In genomic region chr19:3320354-3320670, GRCh38 we compare ENCODE assay signal across 25 cellular contexts. TPM values are rescaled to one million over a fixed set of nuclear protein-coding genes. Genes with fewer than 3 reads are reported as not detected.
DNase-seq lines count a peak whose midpoint lies in the region; ATAC-seq, FAIRE-seq and TF ChIP-seq lines count a peak whose summit lies in the region.
"Had no signal": no experiment of that assay in that cellular context is flagged by ENCODE, and none has a peak within 500 bp of the region (broad histone marks: within the 10 kb centered on the region; RNA-seq: fewer than 3 reads in every experiment).

No MANE protein-coding gene starts in this region.

- in situ Hi-C loops in K562 (cut with MboI) = loop anchor here (10.0 kb wide), 1 partner anchor 384 kb away; the partner anchor contains the start of genes PIP5K1C and TJP3

- H3K18ac ChIP-seq in H9 (ENCODE audit: insufficient read length, low read depth, low read length) = no peak overlapping the region

- ATAC-seq in K562 (no peak), HG02938 (IDR thresholded peaks at IDR 0.05; ENCODE audit: unreplicated experiment) (no peak)
- ATAC-seq: GM12878, Panc1 had no signal

- no peak overlapping the region for H3K14ac ChIP-seq in H9 (ENCODE audit: insufficient read depth, low read length)

- no peak overlapping the region for H2BK5ac ChIP-seq in H9 (ENCODE audit: insufficient read length, low read length)

- intact Hi-C loops in K562 (cut with micrococcal nuclease) = loop anchor here (10.0 kb wide), 1 partner anchor 384 kb away; the partner anchor contains the start of genes PIP5K1C and TJP3

- POLR2A ChIA-PET in K562 (lab: Yijun Ruan, JAX) = no interaction called here

- TF ChIP-seq EP300 in K562 (IDR thresholded peaks at IDR 0.05; ENCODE audit: low read length) = no peak

- no TSS peak for BruUV-seq in K562 (replicated peaks; lab: Mats Ljungman, UMichigan)

- TF ChIP-seq CTCF in K562 (IDR thresholded peaks at IDR 0.05 in 2 of 3, conservative IDR thresholded peaks at IDR 0.05 in 1 of 3; ENCODE audit: insufficient read depth in 2 of 3, low read depth in 1 of 3, low read length in 3 of 3) (no peak), H9 (conservative IDR thresholded peaks at IDR 0.05) (no peak)

- H3K9me3 Mint-ChIP-seq in H9 = no peaks in the 10 kb centered on the region; a peak in 2 of 5 replicates
- H3K9me3 Mint-ChIP-seq: CD4-positive, alpha-beta memory T cell; HFFc6 had no signal

- no peak for TF ChIP-seq RAD21 in K562 (CRISPR knock-in tag; conservative IDR thresholded peaks at IDR 0.05 in 1 of 2, IDR thresholded peaks at IDR 0.05 in 1 of 2)

- H3K79me2 ChIP-seq in K562 (ENCODE audit: control insufficient read depth, insufficient read depth, low read length) = no peaks in the 10 kb centered on the region
- no peaks in the 10 kb centered on the region for H3K79me2 ChIP-seq in H9 (ENCODE audit: insufficient read depth, low read length)

- no peak overlapping the region for H2BK120ac ChIP-seq in H9 (ENCODE audit: low read depth, low read length, poor library complexity, severe bottlenecking)

- H3K36me3 Mint-ChIP-seq in H9 (ENCODE audit: insufficient read depth in 1 of 3, low read depth in 3 of 3) = no peaks in the 10 kb centered on the region
- H3K36me3 Mint-ChIP-seq: CD4-positive, alpha-beta memory T cell had no signal

- H3K4ac ChIP-seq in H9 (ENCODE audit: low read depth, low read length) = no peak overlapping the region

- no peak overlapping the region for H3K4me3 ChIP-seq in SJSA1
- H3K4me3 ChIP-seq in K562 = no peak overlapping the region
- H3K4me3 ChIP-seq: GM12878, SJCRH30 had no signal

- H3K56ac ChIP-seq in H9 (ENCODE audit: insufficient read length, low read depth, low read length) = no peak overlapping the region

- 37% methylated on average over 15 of the region's 29 CpGs for WGBS in K562 (ENCODE audit: insufficient coverage, low coverage, missing lambda C conversion rate)
- no CpG with 5 or more reads among the region's 29 CpGs for WGBS in H9 (ENCODE audit: extremely low coverage, insufficient read length, low lambda C conversion rate)

- H3K23me2 ChIP-seq in H9 (ENCODE audit: insufficient read length, low read depth, low read length, poor library complexity, severe bottlenecking) = no peaks in the 10 kb centered on the region

- no peaks in the 10 kb centered on the region for H3K9me1 ChIP-seq in K562 (ENCODE audit: control insufficient read depth, insufficient read depth, low read length)

- no peak for TF ChIP-seq POLR2A in K562 (conservative IDR thresholded peaks at IDR 0.05)

- no peak overlapping the region for H3K9ac ChIP-seq in K562 (ENCODE audit: insufficient read depth in 1 of 2, low read depth in 2 of 2, low read length in 2 of 2)
- H3K9ac ChIP-seq in H9 (ENCODE audit: extremely low read depth, insufficient read length, low read length) = no peak overlapping the region
- H3K9ac ChIP-seq: KMS-11 had no signal

- no peak overlapping the region for H3K4me3 Mint-ChIP-seq in H9
- H3K4me3 Mint-ChIP-seq: CD4-positive, alpha-beta memory T cell had no signal

- H3K23ac ChIP-seq in H9 (ENCODE audit: insufficient read length, low read depth, low read length) = no peak overlapping the region

- H2BK12ac ChIP-seq in H9 (ENCODE audit: insufficient read length, low read depth, low read length) = no peak overlapping the region

- H3K27me3 Mint-ChIP-seq in H9 (ENCODE audit: low read depth) = peaks cover 52% of the 10 kb centered on the region

- CTCF ChIA-PET in K562 (lab: Yijun Ruan, JAX; ENCODE audit: low intra/inter-chr PET ratio) = no interaction called here

- no peak overlapping the region for H2BK20ac ChIP-seq in H9 (ENCODE audit: low read depth, low read length, poor library complexity, severe bottlenecking)

- no peak overlapping the region for H3K27ac Mint-ChIP-seq in H9
- H3K27ac Mint-ChIP-seq: CD4-positive, alpha-beta memory T cell; HFFc6 had no signal

- no peak overlapping the region for H2AFZ ChIP-seq in K562 (ENCODE audit: low read depth, low read length)
- H2AFZ ChIP-seq in H9 (ENCODE audit: low read length) = no peak overlapping the region

- H3K4me2 ChIP-seq in K562 (ENCODE audit: insufficient read depth, low read length) (no peak overlapping the region), H9 (ENCODE audit: insufficient read depth, insufficient read length, low read length) (no peak overlapping the region)
- H3K4me2 ChIP-seq: KMS-11 had no signal

- no peak overlapping the region for H4K8ac ChIP-seq in H9 (replicated peaks; ENCODE audit: insufficient read length, low read depth, low read length)

- H3K27ac ChIP-seq in SJSA1 = no peak overlapping the region
- no peak overlapping the region for H3K27ac ChIP-seq in K562 (ENCODE audit: extremely low read depth, low read depth, low read length)
- no peak overlapping the region for H3K27ac ChIP-seq in H9 (ENCODE audit: insufficient read length, low read depth, low read length)
- H3K27ac ChIP-seq: KMS-11, SJCRH30 had no signal

- H3K27me3 ChIP-seq in SJSA1 (replicated peaks) (peaks cover 22% of the 10 kb centered on the region), K562 (ENCODE audit: control insufficient read depth in 2 of 2, insufficient read depth in 2 of 2, low read length in 2 of 2) (peaks cover 0 to under 1% of the 10 kb centered on the region in 2 experiments; a peak in 1 of 5 replicates), H9 (ENCODE audit: insufficient read depth, low read length) (no peaks in the 10 kb centered on the region; the same call in 1 of the 2 replicates)

- H2BK15ac ChIP-seq in H9 (ENCODE audit: low read depth, low read length) = no peak overlapping the region

- H4K20me1 ChIP-seq in K562 (replicated peaks; ENCODE audit: control insufficient read depth, insufficient read depth, low read length) = peaks cover 5% of the 10 kb centered on the region; the same call in 1 of the 2 replicates
- no peaks in the 10 kb centered on the region for H4K20me1 ChIP-seq in H9 (ENCODE audit: control insufficient read depth, insufficient read depth, insufficient read length)

- H2AK5ac ChIP-seq in H9 (ENCODE audit: insufficient read length, low read length) = no peak overlapping the region

- peaks cover 17% of the 10 kb centered on the region for H3K4me1 ChIP-seq in SJSA1 (replicated peaks)
- H3K4me1 ChIP-seq in K562 (replicated peaks in 1 of 2; ENCODE audit: control insufficient read depth in 2 of 2, insufficient read depth in 2 of 2, low read length in 2 of 2) = peaks cover 0 to 12% of the 10 kb centered on the region in 2 experiments; a peak in 3 of 5 replicates
- H3K4me1 ChIP-seq in H9 (ENCODE audit: insufficient read depth, low read length) = no peaks in the 10 kb centered on the region
- H3K4me1 ChIP-seq: SJCRH30 had no signal

- H3K79me1 ChIP-seq in H9 (ENCODE audit: insufficient read depth, low read depth, low read length, poor library complexity, severe bottlenecking) = no peaks in the 10 kb centered on the region

- peak; percentile 43 for DNase-seq in HK-2 (ENCODE audit: unreplicated experiment)
- DNase-seq in SJSA1 (ENCODE audit: low read depth in 1 of 2, low spot score in 2 of 2) = peak; percentile 15 to 56
- DNase-seq in K562 (ENCODE audit: extremely low read depth in 1 of 4, low spot score in 3 of 4) = peak in 1 of 4 experiments; percentile 5
- DNase-seq in GM03348 (ENCODE audit: low spot score) = no peak
- DNase-seq in NCI-H1436 treated with DMSO at 0.1 percent for 48 hours (lab: John Stamatoyannopoulos, UW) = no peak
- DNase-seq in H9 = no peak
- DNase-seq: C1 segment of cervical spinal cord; CD4-positive, alpha-beta memory T cell; COR-L47; DMS53; IMR-90; NCI-H1048; NCI-H1417; NCI-H1694 treated with DMSO at 0.1 percent for 48 hours; NCI-H2081; NCI-H2227 treated with DMSO at 0.1 percent for 48 hours; NCI-H526 treated with DMSO at 0.1 percent for 48 hours; SJCRH30 had no signal

- no peaks in the 10 kb centered on the region for H3K4me1 Mint-ChIP-seq in H9
- H3K4me1 Mint-ChIP-seq: CD4-positive, alpha-beta memory T cell had no signal

- H4K91ac ChIP-seq in H9 (ENCODE audit: insufficient read length, low read depth, low read length) = no peak overlapping the region

- no peak for FAIRE-seq in K562 (lab: Jason Lieb, UNC)
- FAIRE-seq: G401.6, GM12878, H54 had no signal

- H3K9me3 ChIP-seq in SJSA1 (replicated peaks) (no peaks in the 10 kb centered on the region), K562 (replicated peaks; ENCODE audit: control insufficient read depth, insufficient read depth, low read depth, low read length) (no peaks in the 10 kb centered on the region; the same call in 1 of the 2 replicates), H9 (ENCODE audit: control insufficient read depth, low read depth, low read length) (no peaks in the 10 kb centered on the region)
- H3K9me3 ChIP-seq: SJCRH30 had no signal

- H3K36me3 ChIP-seq in SJSA1 (no peaks in the 10 kb centered on the region), K562 (ENCODE audit: control insufficient read depth, insufficient read depth, low read length) (no peaks in the 10 kb centered on the region)
- H3K36me3 ChIP-seq: SJCRH30 had no signal

- H4K5ac ChIP-seq in H9 (ENCODE audit: insufficient read length, low read depth, low read length) = no peak overlapping the region

- H3T11ph ChIP-seq in H9 (ENCODE audit: low read length) = no peak overlapping the region

TF ChIP-seq in K562, 482 proteins besides CTCF, POLR2A, EP300 and RAD21:
- no peak for TF ChIP-seq ARNT (IDR thresholded peaks at IDR 0.05)
- TF ChIP-seq HSF4 (CRISPR knock-in tag; IDR thresholded peaks at IDR 0.05; ENCODE audit: borderline replicate concordance) = no peak
- no peak for TF ChIP-seq NRF1 (conservative IDR thresholded peaks at IDR 0.05 in 1 of 2, IDR thresholded peaks at IDR 0.05 in 1 of 2)
- 0 out of 2 replicates have a peak, but pooled peaks have one; percentile 12 for TF ChIP-seq HNRNPL (IDR thresholded peaks at IDR 0.05; ENCODE audit: low read depth, low read length)
TF ChIP-seq in K562: peak in this region for 1.

RNA-seq across cellular contexts. Expression of gene NFIC, which starts 46.1 kb away (rescaled TPM):
- total RNA-seq in SJSA1 (2014; rRNA removed; shearing (Covaris generic)) = 19.9 and 27.6 TPM in 2 replicates
- total RNA-seq in K562 (2011; cell fraction: chromatin; rRNA removed; ENCODE audit: low replicate concordance) = 66.4 and 156 TPM in 2 replicates
- 56.2 and 56.5 TPM in 2 replicates for total RNA-seq in K562 (2011; cell fraction: nucleolus; rRNA removed)
- 46.9 and 54.0 TPM in 2 replicates for total RNA-seq in K562 (2011; cell fraction: nucleoplasm; rRNA removed)
- total RNA-seq in K562 (2014; rRNA removed) = 14.1 and 15.7 TPM in 2 replicates
- total RNA-seq in K562 (2014; rRNA removed; fragmentation: Illumina TruSeq; extraction: Trizol) = 3.0 and 3.7 TPM in 2 replicates
- 6.9 and 8.4 TPM in 2 replicates for total RNA-seq in K562 (2015; rRNA removed; fragmentation: Illumina TruSeq; extraction: Trizol)
- 57.3 and 62.1 TPM in 2 replicates for total RNA-seq in K562 (2021)
- polyA plus RNA-seq in K562 (2011; rRNA removed) = 2.0 and 2.9 TPM in 2 replicates
- 1.8 and 2.6 TPM in 2 replicates for polyA plus RNA-seq in K562 (2011; cell fraction: cytosol; rRNA removed)
- polyA plus RNA-seq in K562 (2011; cell fraction: nucleus; rRNA removed) = 13.2 and 19.2 TPM in 2 replicates
- 20.3 and 20.4 TPM in 2 replicates for polyA plus RNA-seq in K562 (2012)
- polyA plus RNA-seq in K562 (2014; fragmentation: Illumina TruSeq; extraction: Trizol) = 17.2 and 26.2 TPM in 2 replicates
- under 1 TPM; 0.71 to 0.99 TPM for polyA plus RNA-seq in K562 (2014; fragmentation: Nextera tagmentation; extraction: Ambion mirVana)
- 14.1 and 15.9 TPM in 2 replicates for polyA plus RNA-seq in K562 (2014; rRNA removed)
- polyA minus RNA-seq in K562 (2011; rRNA and poly(A)+ RNA removed) = 4.0 and 4.7 TPM in 2 replicates
- polyA minus RNA-seq in K562 (2011; cell fraction: cytosol; rRNA and poly(A)+ RNA removed) = 14.5 and 19.9 TPM in 2 replicates
- 16.6 and 19.5 TPM in 2 replicates for polyA minus RNA-seq in K562 (2011; cell fraction: nucleus; rRNA and poly(A)+ RNA removed)
- 5.6 and 8.0 TPM in 2 replicates for total RNA-seq in H9 (2021)

Comparison
In these comparisons a context has a peak if more than half of its experiments do, and no peak if none do; other contexts are left out.
1. DNase-seq: peak in HK-2 (single experiment) and SJSA1 (2 of 2); none in GM03348 (single experiment), NCI-H1436 treated with DMSO at 0.1 percent for 48 hours (single experiment) and H9 (single experiment).